In genomic region chr6:161151059-161151645, GRCh38 we compare ENCODE assay signal across 20 cellular contexts.
"Had no signal": no experiment of that assay in that cellular context is flagged by ENCODE, and none has a peak within 500 bp of the region (broad histone marks: within the 10 kb centered on the region; RNA-seq: fewer than 3 reads in every experiment).

No MANE protein-coding gene starts in this region.

- H3K4me1 Mint-ChIP-seq: stimulated activated memory B cell treated with anti-CD40 and anti-IgM and Interleukin-4, amounts not matched to agents 10 μg/mL and 1 μg/mL and 100 μg/mL, for 72 hours; stimulated activated naive CD8-positive, alpha-beta T cell treated with anti-CD3 and anti-CD28 coated beads, Interleukin-15, amount 100 ng/mL, for 72 hours had no signal

- H3K27me3 ChIP-seq: colonic mucosa, hepatocyte, ovary, testis, tibial nerve, upper lobe of right lung, vagina had no signal

- DNase-seq: colonic mucosa; dermis blood vessel endothelial cell; erythroblast; foreskin melanocyte; mammary epithelial cell; mucosa of descending colon; naive thymus-derived CD8-positive, alpha-beta T cell; nucleus accumbens; ovary; right cardiac atrium; stimulated activated CD4-positive, alpha-beta T cell treated with anti-CD3 and anti-CD28 coated beads, Interleukin-4, amount 100 ng/mL, for 1 hour; stimulated activated CD8-positive, alpha-beta memory T cell treated with anti-CD3 and anti-CD28 coated beads, Interleukin-4, amount 100 ng/mL, for 48 hours; stimulated activated naive CD8-positive, alpha-beta T cell treated with anti-CD3 and anti-CD28 coated beads, Interleukin-15, amount 100 ng/mL, for 72 hours; testis; upper lobe of right lung had no signal

- H3K36me3 ChIP-seq: colonic mucosa, ovary had no signal

- H3K27ac ChIP-seq: colonic mucosa, hepatocyte, ovary, testis, tibial nerve, upper lobe of right lung, vagina had no signal

- H3K4me3 ChIP-seq: colonic mucosa, hepatocyte, mucosa of descending colon, ovary, testis, tibial nerve, upper lobe of right lung, vagina had no signal

- H3K4me2 ChIP-seq: hepatocyte had no signal

- H3K4me1 ChIP-seq: colonic mucosa, testis, tibial nerve, upper lobe of right lung, vagina had no signal

- H3K79me2 ChIP-seq: hepatocyte had no signal

- H3K27ac Mint-ChIP-seq: progenitor cell of endocrine pancreas; stimulated activated memory B cell treated with anti-CD40 and anti-IgM and Interleukin-4, amounts not matched to agents 10 μg/mL and 1 μg/mL and 100 μg/mL, for 72 hours had no signal

- H3K9me3 Mint-ChIP-seq: stimulated activated memory B cell treated with anti-CD40 and anti-IgM and Interleukin-4, amounts not matched to agents 10 μg/mL and 1 μg/mL and 100 μg/mL, for 72 hours; stimulated activated naive CD8-positive, alpha-beta T cell treated with anti-CD3 and anti-CD28 coated beads, Interleukin-15, amount 100 ng/mL, for 72 hours had no signal

- ATAC-seq: mucosa of descending colon; naive thymus-derived CD8-positive, alpha-beta T cell; stimulated activated memory B cell treated with anti-CD40 and anti-IgM and Interleukin-4, amounts not matched to agents 10 μg/mL and 1 μg/mL and 100 μg/mL, for 72 hours; upper lobe of right lung had no signal

- H3K27me3 Mint-ChIP-seq: naive thymus-derived CD8-positive, alpha-beta T cell; progenitor cell of endocrine pancreas; stimulated activated memory B cell treated with anti-CD40 and anti-IgM and Interleukin-4, amounts not matched to agents 10 μg/mL and 1 μg/mL and 100 μg/mL, for 72 hours; stimulated activated naive CD8-positive, alpha-beta T cell treated with anti-CD3 and anti-CD28 coated beads, Interleukin-15, amount 100 ng/mL, for 72 hours had no signal

- H3K4me3 Mint-ChIP-seq: stimulated activated memory B cell treated with anti-CD40 and anti-IgM and Interleukin-4, amounts not matched to agents 10 μg/mL and 1 μg/mL and 100 μg/mL, for 72 hours; stimulated activated naive CD8-positive, alpha-beta T cell treated with anti-CD3 and anti-CD28 coated beads, Interleukin-15, amount 100 ng/mL, for 72 hours had no signal

- H3K9me3 ChIP-seq: colonic mucosa, mucosa of descending colon, ovary, testis, tibial nerve, upper lobe of right lung, vagina had no signal
